ENCODE assay signal across 16 cellular contexts in the genomic region with DNA sequence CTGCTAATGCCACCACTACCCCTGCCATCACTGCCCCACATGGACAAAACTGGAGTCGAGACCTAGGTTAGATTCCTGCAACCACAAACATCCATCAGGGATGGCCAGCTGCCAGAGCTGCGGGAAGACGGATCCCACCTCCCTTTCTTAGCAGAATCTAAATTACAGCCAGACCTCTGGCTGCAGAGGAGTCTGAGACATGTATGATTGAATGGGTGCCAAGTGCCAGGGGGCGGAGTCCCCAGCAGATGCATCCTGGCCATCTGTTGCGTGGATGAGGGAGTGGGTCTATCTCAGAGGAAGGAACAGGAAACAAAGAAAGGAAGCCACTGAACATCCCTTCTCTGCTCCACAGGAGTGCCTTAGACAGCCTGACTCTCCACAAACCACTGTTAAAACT. TPM values are rescaled to one million over a fixed set of nuclear protein-coding genes. Genes with fewer than 3 reads are reported as not detected.
DNase-seq lines count a peak whose midpoint lies in the region; ATAC-seq and TF ChIP-seq lines count a peak whose summit lies in the region.
"Had no signal": no experiment of that assay in that cellular context is flagged by ENCODE, and none has a peak within 500 bp of the region (broad histone marks: within the 10 kb centered on the region; RNA-seq: fewer than 3 reads in every experiment).

No MANE protein-coding gene starts in this region.

- ATAC-seq in natural killer cell, result no peak
- ATAC-seq: esophagus mucosa had no signal

- no peaks in the 10 kb centered on the region for H3K4me1 Mint-ChIP-seq in natural killer cell

- no peak overlapping the region for H3K27ac Mint-ChIP-seq in natural killer cell
- H3K27ac Mint-ChIP-seq: memory B cell had no signal

- intact Hi-C loops in natural killer cell (cut with micrococcal nuclease), result no loop called here

- peak; percentile 13 for DNase-seq in NCI-H748 (lab: John Stamatoyannopoulos, UW; ENCODE audit: unreplicated experiment)
- no peak for DNase-seq in NCI-H748 treated with DMSO at 0.1 percent for 48 hours (lab: John Stamatoyannopoulos, UW)
- DNase-seq in NCI-H1694 (lab: John Stamatoyannopoulos, UW), result peak; percentile 30
- peak; percentile 12 for DNase-seq in choroid plexus epithelial cell (ENCODE audit: low read depth)
- peak; percentile 27 for DNase-seq in pulmonary artery endothelial cell (ENCODE audit: low read depth, low spot score)
- DNase-seq in stimulated activated CD4-positive, alpha-beta T cell treated with anti-CD3 and anti-CD28 coated beads, Interleukin-2, amount 100 ng/mL, for 24 hours, result no peak
- DNase-seq in hypothalamus (lab: John Stamatoyannopoulos, UW), result no peak
- no peak for DNase-seq in natural killer cell
- DNase-seq: activated CD4-positive, alpha-beta T cell treated with anti-CD3 and anti-CD28 coated beads, Interleukin-2, amount 50 U/mL, for 48 hours; aorta; Caco-2; NCI-H526 treated with DMSO at 0.1 percent for 48 hours; T1000 had no signal

- no peaks in the 10 kb centered on the region for H3K9me3 Mint-ChIP-seq in natural killer cell
- H3K9me3 Mint-ChIP-seq: memory B cell had no signal

- H3K4me3 Mint-ChIP-seq in natural killer cell, result no peak overlapping the region
- H3K4me3 Mint-ChIP-seq: memory B cell had no signal

- H3K4me3 ChIP-seq in choroid plexus epithelial cell (ENCODE audit: low read depth, low read length), result no peak overlapping the region
- H3K4me3 ChIP-seq: smooth muscle cell had no signal

- TF ChIP-seq CTCF in choroid plexus epithelial cell (conservative IDR thresholded peaks at IDR 0.05; ENCODE audit: low read depth, low read length) (no peak), natural killer cell (IDR thresholded peaks at IDR 0.05) (no peak)

- H3K27me3 Mint-ChIP-seq in natural killer cell (ENCODE audit: low read depth in 2 of 2), result no peaks in the 10 kb centered on the region
- H3K27me3 Mint-ChIP-seq: memory B cell had no signal

- H3K36me3 Mint-ChIP-seq in natural killer cell, result peaks cover 7% of the 10 kb centered on the region

RNA-seq across cellular contexts. Expression of a gene that starts 7.1 kb away (rescaled TPM):
- total RNA-seq in pulmonary artery endothelial cell (11.1 and 16.5 TPM in 2 replicates), natural killer cell (10 to 100 TPM; 29.0 to 56.3 (median 48.2) TPM)
- total RNA-seq: smooth muscle cell had no signal

RNA-seq across cellular contexts. Expression of a gene that starts 33.0 kb away (rescaled TPM):
- 8.4 and 31.0 TPM in 2 replicates for total RNA-seq in pulmonary artery endothelial cell
- 10 to 100 TPM in 2 of 3 donors, 1 to 10 TPM in 1; 8.5 to 24.7 (median 15.4) TPM for total RNA-seq in natural killer cell

Comparison
In these comparisons a context has a peak if more than half of its experiments do, and no peak if none do; other contexts are left out.
1. DNase-seq: peak in NCI-H748 (single experiment), NCI-H1694 (single experiment), choroid plexus epithelial cell (single experiment) and pulmonary artery endothelial cell (single experiment); none in NCI-H748 treated with DMSO at 0.1 percent for 48 hours (single experiment), stimulated activated CD4-positive, alpha-beta T cell treated with anti-CD3 and anti-CD28 coated beads, Interleukin-2, amount 100 ng/mL, for 24 hours (0 of 2), hypothalamus (0 of 51) and natural killer cell (single experiment).